ENCODE assay signal across 10 cellular contexts in the genomic region with DNA sequence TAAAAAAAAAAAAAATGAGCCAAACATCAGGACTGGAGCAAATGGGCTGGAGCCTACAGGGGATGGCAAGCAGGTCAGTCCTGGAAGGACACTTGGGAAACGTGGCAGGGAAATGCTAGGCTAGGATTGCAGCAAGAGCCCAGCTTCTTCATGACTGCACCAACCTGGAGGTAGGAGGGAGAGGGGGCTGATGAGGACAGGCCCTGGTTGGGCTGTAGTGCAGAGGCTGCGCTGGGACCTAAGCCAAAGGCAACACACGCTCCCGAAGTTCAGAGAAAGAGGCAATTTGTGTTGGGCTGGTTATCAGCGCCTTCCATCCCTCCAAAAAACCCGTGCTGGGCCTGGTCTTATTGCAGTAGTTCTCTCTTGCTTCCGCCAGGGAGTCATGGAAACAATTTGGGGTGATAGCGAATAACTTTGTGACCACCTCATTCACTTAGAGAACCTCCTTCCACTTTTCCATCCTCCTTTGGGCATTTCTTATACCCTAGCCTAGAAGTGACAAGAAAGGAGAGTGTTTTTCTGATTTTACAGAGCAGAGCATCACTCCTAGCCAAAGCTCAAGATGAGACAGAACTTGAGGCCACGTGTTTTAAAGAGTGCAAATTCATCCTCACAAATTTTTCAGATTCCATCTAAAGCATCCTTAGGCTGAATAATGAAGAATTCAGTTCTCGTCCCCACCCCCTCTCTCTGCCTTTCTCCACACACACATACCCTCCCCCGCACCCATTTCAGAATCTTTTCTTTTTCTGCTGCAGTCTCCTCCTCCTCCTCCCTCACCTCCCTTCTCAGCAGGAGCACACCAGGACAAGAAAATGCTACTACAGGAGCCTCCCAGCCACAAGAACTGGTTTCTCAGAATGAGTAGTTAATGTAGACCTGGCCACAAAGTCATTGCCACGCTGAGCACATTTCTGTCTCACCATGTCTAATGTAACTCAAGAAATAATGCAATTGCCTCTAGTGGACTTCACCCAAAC.
DNase-seq lines count a peak whose midpoint lies in the region; ATAC-seq and TF ChIP-seq lines count a peak whose summit lies in the region.
"Had no signal": no experiment of that assay in that cellular context is flagged by ENCODE, and none has a peak within 500 bp of the region (broad histone marks: within the 10 kb centered on the region; RNA-seq: fewer than 3 reads in every experiment).

No MANE protein-coding gene starts in this region.

- H3K27ac Mint-ChIP-seq in activated CD4-positive, alpha-beta memory T cell treated with anti-CD3 and anti-CD28 coated beads for 36 hours, result no peak overlapping the region
- H3K27ac Mint-ChIP-seq in activated CD4-positive, alpha-beta memory T cell treated with anti-CD3 and anti-CD28 coated beads, Interleukin-2, amount 10 ng/mL, durations not matched to agents 7 days and 5 days, result no peak overlapping the region
- H3K27ac Mint-ChIP-seq in type B pancreatic cell, result peak overlapping the region; percentile 21

- H3K36me3 Mint-ChIP-seq in activated CD4-positive, alpha-beta memory T cell treated with anti-CD3 and anti-CD28 coated beads for 36 hours, result no peaks in the 10 kb centered on the region
- H3K36me3 Mint-ChIP-seq in activated CD4-positive, alpha-beta memory T cell treated with anti-CD3 and anti-CD28 coated beads, Interleukin-2, amount 10 ng/mL, durations not matched to agents 7 days and 5 days (ENCODE audit: low read depth), result no peaks in the 10 kb centered on the region
- H3K36me3 Mint-ChIP-seq in type B pancreatic cell, result no peaks in the 10 kb centered on the region
- H3K36me3 Mint-ChIP-seq: naive thymus-derived CD8-positive, alpha-beta T cell had no signal

- H3K9me3 Mint-ChIP-seq in activated CD4-positive, alpha-beta memory T cell treated with anti-CD3 and anti-CD28 coated beads for 36 hours, result no peaks in the 10 kb centered on the region
- H3K9me3 Mint-ChIP-seq in activated CD4-positive, alpha-beta memory T cell treated with anti-CD3 and anti-CD28 coated beads, Interleukin-2, amount 10 ng/mL, durations not matched to agents 7 days and 5 days, result no peaks in the 10 kb centered on the region
- no peaks in the 10 kb centered on the region for H3K9me3 Mint-ChIP-seq in type B pancreatic cell
- H3K9me3 Mint-ChIP-seq: naive thymus-derived CD8-positive, alpha-beta T cell had no signal

- peaks cover 3% of the 10 kb centered on the region for H3K4me1 Mint-ChIP-seq in activated CD4-positive, alpha-beta memory T cell treated with anti-CD3 and anti-CD28 coated beads for 36 hours (ENCODE audit: low read depth)
- peaks cover 5% of the 10 kb centered on the region for H3K4me1 Mint-ChIP-seq in activated CD4-positive, alpha-beta memory T cell treated with anti-CD3 and anti-CD28 coated beads, Interleukin-2, amount 10 ng/mL, durations not matched to agents 7 days and 5 days
- H3K4me1 Mint-ChIP-seq in type B pancreatic cell (ENCODE audit: unreplicated experiment), result peaks cover 25% of the 10 kb centered on the region
- H3K4me1 Mint-ChIP-seq: naive thymus-derived CD8-positive, alpha-beta T cell had no signal

- TF ChIP-seq CTCF in type B pancreatic cell (conservative IDR thresholded peaks at IDR 0.05), result no peak

- ATAC-seq in GM18909 (IDR thresholded peaks at IDR 0.05; ENCODE audit: poor library complexity, unreplicated experiment) (no peak), GM18517 (IDR thresholded peaks at IDR 0.05; ENCODE audit: unreplicated experiment) (no peak)
- ATAC-seq: naive thymus-derived CD8-positive, alpha-beta T cell had no signal

- peak; percentile 15 for DNase-seq in activated CD4-positive, alpha-beta memory T cell treated with anti-CD3 and anti-CD28 coated beads for 36 hours
- DNase-seq in activated CD4-positive, alpha-beta memory T cell treated with anti-CD3 and anti-CD28 coated beads, Interleukin-2, amount 10 ng/mL, durations not matched to agents 7 days and 5 days, result no peak
- DNase-seq in inferior parietal cortex (ENCODE audit: extremely low spot score) (peak; percentile 35), type B pancreatic cell (ENCODE audit: extremely low spot score, unreplicated experiment) (no peak), HK-2 (ENCODE audit: unreplicated experiment) (no peak)
- DNase-seq: naive thymus-derived CD8-positive, alpha-beta T cell had no signal

- H3K27ac ChIP-seq in cingulate gyrus (ENCODE audit: low read depth, low read length), result peak overlapping the region; percentile 22
- H3K27ac ChIP-seq: thyroid gland had no signal

- CTCF ChIA-PET in activated CD4-positive, alpha-beta memory T cell treated with anti-CD3 and anti-CD28 coated beads for 36 hours (lab: Charles Lee), result no interaction called here
- CTCF ChIA-PET in activated CD4-positive, alpha-beta memory T cell treated with anti-CD3 and anti-CD28 coated beads, Interleukin-2, amount 10 ng/mL, durations not matched to agents 7 days and 5 days (lab: Charles Lee), result no interaction called here

- POLR2A ChIA-PET in activated CD4-positive, alpha-beta memory T cell treated with anti-CD3 and anti-CD28 coated beads for 36 hours (lab: Charles Lee), result no interaction called here
- POLR2A ChIA-PET in activated CD4-positive, alpha-beta memory T cell treated with anti-CD3 and anti-CD28 coated beads, Interleukin-2, amount 10 ng/mL, durations not matched to agents 7 days and 5 days (lab: Charles Lee), result no interaction called here

- peaks cover 2% of the 10 kb centered on the region for H3K27me3 Mint-ChIP-seq in activated CD4-positive, alpha-beta memory T cell treated with anti-CD3 and anti-CD28 coated beads for 36 hours
- peaks cover 19% of the 10 kb centered on the region for H3K27me3 Mint-ChIP-seq in activated CD4-positive, alpha-beta memory T cell treated with anti-CD3 and anti-CD28 coated beads, Interleukin-2, amount 10 ng/mL, durations not matched to agents 7 days and 5 days
- peaks cover 12% of the 10 kb centered on the region for H3K27me3 Mint-ChIP-seq in type B pancreatic cell

- intact Hi-C loops in activated CD4-positive, alpha-beta memory T cell treated with anti-CD3 and anti-CD28 coated beads for 36 hours (cut with micrococcal nuclease), result no loop called here

- no peak overlapping the region for H3K4me3 Mint-ChIP-seq in activated CD4-positive, alpha-beta memory T cell treated with anti-CD3 and anti-CD28 coated beads for 36 hours
- no peak overlapping the region for H3K4me3 Mint-ChIP-seq in activated CD4-positive, alpha-beta memory T cell treated with anti-CD3 and anti-CD28 coated beads, Interleukin-2, amount 10 ng/mL, durations not matched to agents 7 days and 5 days
- H3K4me3 Mint-ChIP-seq in type B pancreatic cell, result peak overlapping the region; percentile 10
- H3K4me3 Mint-ChIP-seq: naive thymus-derived CD8-positive, alpha-beta T cell had no signal

Comparison
In these comparisons a context has a peak if more than half of its experiments do, and no peak if none do; other contexts are left out.
1. DNase-seq: peak in activated CD4-positive, alpha-beta memory T cell treated with anti-CD3 and anti-CD28 coated beads for 36 hours (single experiment) and inferior parietal cortex (single experiment); none in activated CD4-positive, alpha-beta memory T cell treated with anti-CD3 and anti-CD28 coated beads, Interleukin-2, amount 10 ng/mL, durations not matched to agents 7 days and 5 days (single experiment), type B pancreatic cell (single experiment) and HK-2 (single experiment).